ENCODE assay signal across 8 cellular contexts in the genomic region with DNA sequence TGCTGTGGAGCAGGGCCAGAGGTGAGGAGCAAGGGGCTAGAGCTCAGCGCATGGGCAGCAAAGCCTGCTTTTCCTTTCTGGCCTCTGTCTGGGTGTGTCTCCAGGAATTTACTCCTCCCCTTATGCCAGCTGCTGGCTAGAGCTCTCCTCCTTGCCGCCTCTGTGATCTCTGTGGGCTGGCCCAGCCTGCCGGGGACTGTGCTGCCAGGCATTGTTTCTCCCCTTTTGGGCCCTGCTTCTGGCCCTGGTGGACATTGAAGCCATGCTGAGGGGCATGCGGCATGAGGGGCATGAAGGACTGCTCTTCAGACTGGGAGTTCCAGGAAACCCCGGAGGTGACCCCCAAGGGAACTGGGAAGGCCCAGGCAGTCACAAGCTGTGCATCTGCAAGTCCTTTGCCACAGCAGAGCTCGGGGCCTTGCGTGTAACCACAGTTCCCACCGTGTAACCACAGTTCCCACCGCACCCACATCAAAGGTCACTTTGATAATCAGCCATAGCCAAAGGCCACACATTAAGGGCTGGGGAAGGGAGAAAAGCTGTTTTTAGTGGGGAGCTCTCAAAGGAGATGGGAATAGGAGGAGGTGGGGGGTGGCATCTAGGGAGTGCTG.
DNase-seq lines count a peak whose midpoint lies in the region; ATAC-seq and TF ChIP-seq lines count a peak whose summit lies in the region.

No MANE protein-coding gene starts in this region.

- POLR2A ChIA-PET in PC-9 (lab: Charles Lee; ENCODE audit: unreplicated experiment) = interaction anchor here (0.6 to 0.9 kb wide), 4 partner anchors 19 to 1188 kb away, joined by 3 to 9 read pairs (median 4); no protein-coding TSS in a partner anchor

- no peak overlapping the region for H2AFZ ChIP-seq in PC-9

- DNase-seq in EH (ENCODE audit: low read depth) (peak; percentile 48), PC-9 (peak in 1 of 2 experiments; percentile 62), ecto neural progenitor cell (ENCODE audit: low spot score) (peak; percentile 55), ovary (peak in 4 of 5 donors; percentile 23 to 57 (median 41)), NCI-H526 treated with DMSO at 0.1 percent for 48 hours (lab: John Stamatoyannopoulos, UW) (no peak), SKM-1 treated with dmso at 0.1 percent for 144 hours (lab: John Stamatoyannopoulos, UW; ENCODE audit: unreplicated experiment) (no peak)

- no peaks in the 10 kb centered on the region for H3K36me3 ChIP-seq in PC-9 (ENCODE audit: low read depth)
- no peaks in the 10 kb centered on the region for H3K36me3 ChIP-seq in ovary

- H3K4me3 ChIP-seq in PC-9 = no peak overlapping the region
- no peak overlapping the region for H3K4me3 ChIP-seq in ovary

- no peaks in the 10 kb centered on the region for H3K9me2 ChIP-seq in PC-9 (ENCODE audit: insufficient read depth)

- intact Hi-C loops in PC-9 (cut with micrococcal nuclease; ENCODE audit: unreplicated experiment) (no loop called here), ovary (cut with DNase I) (loop anchor here in 2 of 4 donors (5.0 to 10.0 kb wide), 2 partner anchors 91 to 109 kb away; no protein-coding TSS in a partner anchor)

- WGBS in ovary, 3 donors = 36 to 67% (median 48%) methylated on average over 9 of the region's 9 CpGs

- H3F3A ChIP-seq in PC-9 (ENCODE audit: insufficient read depth, low read depth) = peaks cover 24% of the 10 kb centered on the region

- H3K4me2 ChIP-seq in PC-9 = peak overlapping the region; percentile 34

- no peak for TF ChIP-seq CTCF in PC-9 (conservative IDR thresholded peaks at IDR 0.05)
- no peak for TF ChIP-seq CTCF in ovary (IDR thresholded peaks at IDR 0.05)

- H3K27ac ChIP-seq in PC-9 (no peak overlapping the region), ovary (peak overlapping the region; percentile 20 to 86)

- no peaks in the 10 kb centered on the region for H3K79me2 ChIP-seq in PC-9 (ENCODE audit: low read depth)

- H3K4me1 ChIP-seq in PC-9 (replicated peaks; ENCODE audit: insufficient read depth) = peaks cover 82% of the 10 kb centered on the region
- peaks cover 29% of the 10 kb centered on the region for H3K4me1 ChIP-seq in ovary (ENCODE audit: insufficient read depth)

- H3K27me3 ChIP-seq in PC-9 (ENCODE audit: insufficient read depth, low read depth) (no peaks in the 10 kb centered on the region), ovary (no peaks in the 10 kb centered on the region)

- ATAC-seq in GM19395 (IDR thresholded peaks at IDR 0.05; ENCODE audit: unreplicated experiment) = no peak
- ATAC-seq in GM18502 (IDR thresholded peaks at IDR 0.05; ENCODE audit: poor library complexity, unreplicated experiment) = no peak

- CTCF ChIA-PET in PC-9 (lab: Charles Lee) = interaction anchor here (0.7 to 1.5 kb wide), 2 partner anchors 29 to 95 kb away, joined by 3 to 5 read pairs; no protein-coding TSS in a partner anchor

- no TSS peak for BruUV-seq in PC-9 (replicated peaks; lab: Mats Ljungman, UMichigan)

- no peak for TF ChIP-seq POLR2A in ovary (IDR thresholded peaks at IDR 0.05)

- no peak for TF ChIP-seq EP300 in ovary (IDR thresholded peaks at IDR 0.05)

- H3K9me3 ChIP-seq in PC-9 (ENCODE audit: insufficient read depth, low read depth) = no peaks in the 10 kb centered on the region
- no peaks in the 10 kb centered on the region for H3K9me3 ChIP-seq in ovary

- H4K20me1 ChIP-seq in PC-9 (ENCODE audit: insufficient read depth) = no peaks in the 10 kb centered on the region

Comparison
In these comparisons a context has a peak if more than half of its experiments do, and no peak if none do; other contexts are left out.
1. DNase-seq: peak in EH (single experiment), ecto neural progenitor cell (single experiment) and ovary (4 of 5); none in NCI-H526 treated with DMSO at 0.1 percent for 48 hours (single experiment) and SKM-1 treated with dmso at 0.1 percent for 144 hours (single experiment).